ENCODE assay signal across 11 cellular contexts in the genomic region with DNA sequence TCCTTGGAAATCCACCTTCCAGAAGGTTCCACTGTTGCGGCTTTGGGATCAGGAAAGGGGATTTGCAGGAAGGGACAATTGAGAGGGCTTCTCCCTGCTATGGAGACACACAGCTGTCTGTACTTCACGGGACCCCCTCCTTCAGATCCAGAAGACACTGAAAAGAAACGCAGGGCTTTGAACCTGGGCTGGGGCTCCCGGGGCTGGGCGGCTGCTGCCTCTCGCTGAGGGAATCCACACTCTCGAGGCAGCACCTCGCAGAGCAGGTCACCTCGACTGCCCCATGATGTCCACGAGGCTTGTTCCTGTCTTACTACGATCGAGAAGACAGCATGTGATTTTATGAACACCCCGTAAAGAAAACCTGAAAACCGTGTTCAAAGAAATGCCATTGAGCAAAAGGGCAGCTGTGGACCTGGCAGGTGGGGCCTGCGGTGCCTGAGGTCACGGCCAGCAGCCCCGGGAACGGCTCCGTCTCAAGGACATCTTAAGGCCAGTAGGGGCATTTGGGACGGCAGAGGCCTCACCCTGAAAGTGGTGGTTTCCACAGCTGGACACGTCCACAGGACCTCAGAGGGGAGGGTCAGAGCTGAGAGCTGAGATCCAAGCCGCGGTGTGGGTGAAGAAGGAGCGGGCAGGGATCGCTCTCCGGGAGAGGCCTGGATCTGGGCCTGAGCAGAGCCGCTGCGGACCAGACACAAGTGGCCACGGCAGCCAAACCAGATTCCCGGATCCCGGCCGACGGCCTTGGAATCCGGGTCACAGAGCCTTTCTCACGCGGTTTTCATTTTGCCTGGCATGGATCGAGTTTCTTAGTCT.
"Had no signal": no experiment of that assay in that cellular context is flagged by ENCODE, and none has a peak within 500 bp of the region (broad histone marks: within the 10 kb centered on the region; RNA-seq: fewer than 3 reads in every experiment).

No MANE protein-coding gene starts in this region.

- H3K36me3 ChIP-seq: uterus had no signal

- H3K27ac ChIP-seq: uterus had no signal

- ATAC-seq: effector memory CD8-positive, alpha-beta T cell; naive thymus-derived CD4-positive, alpha-beta T cell; stimulated activated naive CD8-positive, alpha-beta T cell treated with anti-CD3 and anti-CD28 coated beads, Interleukin-15, Interleukin-2, amounts not matched to agents 100 U/mL and 50 U/mL, for 24 hours; T-helper 17 cell had no signal

- H3K4me1 ChIP-seq: uterus had no signal

- H3K27me3 ChIP-seq: uterus had no signal

- H3K9me3 ChIP-seq: uterus had no signal

- H3K4me3 ChIP-seq: lung, uterus had no signal

- DNase-seq: activated CD4-positive, alpha-beta T cell treated with anti-CD3 and anti-CD28 coated beads, Interleukin-2, amount 50 U/mL, for 1 hour; activated naive CD4-positive, alpha-beta T cell treated with anti-CD3 and anti-CD28 coated beads, Interleukin-2, amount 10 ng/mL, durations not matched to agents 7 days and 5 days; activated T-cell treated with anti-CD3 and anti-CD28 coated beads, Interleukin-2, amount 50 U/mL, for 48 hours; effector memory CD8-positive, alpha-beta T cell; stimulated activated CD4-positive, alpha-beta T cell treated with anti-CD3 and anti-CD28 coated beads, Interleukin-4, amount 100 ng/mL, for 1 hour; stimulated activated CD8-positive, alpha-beta memory T cell treated with anti-CD3 and anti-CD28 coated beads, Interleukin-4, amount 100 ng/mL, for 48 hours; stimulated activated naive CD8-positive, alpha-beta T cell treated with anti-CD3 and anti-CD28 coated beads, Interleukin-15, Interleukin-2, amounts not matched to agents 100 U/mL and 50 U/mL, for 24 hours; T-helper 17 cell had no signal
